ENCODE assay signal across 27 cellular contexts in the genomic region with DNA sequence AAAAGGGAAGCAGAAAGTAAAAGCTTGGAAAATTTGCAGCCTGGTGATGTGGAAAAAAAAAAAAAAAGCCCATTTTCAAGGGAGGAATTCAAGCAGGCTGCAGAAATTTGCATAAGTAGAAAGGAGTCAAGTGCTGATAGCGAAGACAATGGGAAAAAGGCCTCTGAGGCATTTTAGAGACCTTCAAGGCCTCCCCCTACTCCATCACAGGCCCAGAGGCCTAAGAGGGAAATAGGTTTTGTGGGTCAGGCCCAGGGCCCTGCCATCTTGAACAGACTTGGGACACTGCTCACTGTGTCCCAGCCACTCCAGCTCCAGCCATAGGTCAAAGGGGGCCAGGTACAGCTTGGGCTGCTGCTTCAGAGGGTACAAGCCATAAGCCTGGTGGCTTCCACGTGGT. TPM values are rescaled to one million over a fixed set of nuclear protein-coding genes. Genes with fewer than 3 reads are reported as not detected.
"Had no signal": no experiment of that assay in that cellular context is flagged by ENCODE, and none has a peak within 500 bp of the region (broad histone marks: within the 10 kb centered on the region; RNA-seq: fewer than 3 reads in every experiment).

No MANE protein-coding gene starts in this region.

- H3K9me3 ChIP-seq: colonic mucosa, ovary, psoas muscle, testis had no signal

- H3K27ac ChIP-seq: colonic mucosa, esophagus squamous epithelium, left lung, ovary, psoas muscle, skin epidermis, spleen, testis, tibial artery had no signal

- H3K4me3 Mint-ChIP-seq: naive thymus-derived CD4-positive, alpha-beta T cell; nephron; stimulated activated memory B cell treated with anti-CD40 and anti-IgM and Interleukin-4, amounts not matched to agents 10 μg/mL and 1 μg/mL and 100 μg/mL, for 72 hours; type B pancreatic cell had no signal

- H3K4me3 ChIP-seq: colonic mucosa, esophagus squamous epithelium, left lung, ovary, psoas muscle, skin epidermis, spleen, testis, tibial artery had no signal

- H3K27me3 ChIP-seq: colonic mucosa, esophagus squamous epithelium, left lung, ovary, spleen, testis, tibial artery had no signal

- H3K36me3 Mint-ChIP-seq: stimulated activated memory B cell treated with anti-CD40 and anti-IgM and Interleukin-4, amounts not matched to agents 10 μg/mL and 1 μg/mL and 100 μg/mL, for 72 hours; type B pancreatic cell had no signal

- DNase-seq: colonic mucosa; dermis blood vessel endothelial cell; effector memory CD4-positive, alpha-beta T cell; erythroblast; esophagus squamous epithelium; foreskin melanocyte; hypothalamus; left cardiac atrium; left lung; mesenchymal stem cell; midbrain; naive thymus-derived CD4-positive, alpha-beta T cell; occipital lobe; ovary; posterior cingulate gyrus; psoas muscle; right cardiac atrium; spleen; stimulated activated CD4-positive, alpha-beta T cell treated with anti-CD3 and anti-CD28 coated beads, Interleukin-4, amount 100 ng/mL, for 4 hours; stimulated activated naive CD8-positive, alpha-beta T cell treated with anti-CD3 and anti-CD28 coated beads, Interleukin-15, Interleukin-2, amounts not matched to agents 100 U/mL and 50 U/mL, for 24 hours; substantia nigra; testis; tibial artery had no signal

- H3K36me3 ChIP-seq: colonic mucosa, esophagus squamous epithelium, left lung, ovary, spleen, tibial artery had no signal

- ATAC-seq: left cardiac atrium; left lung; naive thymus-derived CD4-positive, alpha-beta T cell; psoas muscle; right cardiac atrium; stimulated activated memory B cell treated with anti-CD40 and anti-IgM and Interleukin-4, amounts not matched to agents 10 μg/mL and 1 μg/mL and 100 μg/mL, for 72 hours; stimulated activated naive CD8-positive, alpha-beta T cell treated with anti-CD3 and anti-CD28 coated beads, Interleukin-15, Interleukin-2, amounts not matched to agents 100 U/mL and 50 U/mL, for 24 hours had no signal

- H3K4me1 ChIP-seq: colonic mucosa, esophagus squamous epithelium, left lung, psoas muscle, spleen, testis, tibial artery had no signal

- H3K27ac Mint-ChIP-seq: naive thymus-derived CD4-positive, alpha-beta T cell; nephron; stimulated activated memory B cell treated with anti-CD40 and anti-IgM and Interleukin-4, amounts not matched to agents 10 μg/mL and 1 μg/mL and 100 μg/mL, for 72 hours; type B pancreatic cell had no signal

- H3K4me1 Mint-ChIP-seq: naive thymus-derived CD4-positive, alpha-beta T cell; nephron; stimulated activated memory B cell treated with anti-CD40 and anti-IgM and Interleukin-4, amounts not matched to agents 10 μg/mL and 1 μg/mL and 100 μg/mL, for 72 hours had no signal

- H3K27me3 Mint-ChIP-seq: stimulated activated memory B cell treated with anti-CD40 and anti-IgM and Interleukin-4, amounts not matched to agents 10 μg/mL and 1 μg/mL and 100 μg/mL, for 72 hours; type B pancreatic cell had no signal

RNA-seq across cellular contexts. Expression of gene PRKD1, which starts 13.8 kb away (rescaled TPM):
- total RNA-seq: naive thymus-derived CD4-positive, alpha-beta T cell had no signal
